Comparison of ENCODE assay signal across 18 cellular contexts in the genomic region with DNA sequence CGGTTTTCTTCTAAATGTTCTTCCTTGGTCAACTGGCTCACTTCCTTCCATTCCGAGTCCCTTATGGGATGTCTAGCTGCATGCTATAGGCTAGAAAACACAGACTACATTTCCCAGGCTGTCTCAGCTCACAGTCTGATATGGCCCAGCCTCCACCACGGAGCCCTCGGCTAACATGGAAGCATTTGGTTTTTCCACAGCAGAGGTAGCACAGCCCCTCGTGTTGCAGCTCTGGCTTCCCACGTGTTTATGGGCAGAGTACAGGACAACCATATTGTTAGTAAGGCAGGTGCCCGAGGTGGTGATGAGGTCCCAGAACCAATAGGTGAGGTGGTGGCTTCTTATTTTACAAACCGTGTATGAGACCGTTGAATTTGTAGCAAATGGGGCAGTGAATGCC. TPM values are rescaled to one million over a fixed set of nuclear protein-coding genes. Genes with fewer than 3 reads are reported as not detected.
A peak's percentile ranks its signal among the peaks of the same experiment; 100 is the strongest.
DNase-seq lines count a peak whose midpoint lies in the region; ATAC-seq and TF ChIP-seq lines count a peak whose summit lies in the region.
"Had no signal": no experiment of that assay in that cellular context is flagged by ENCODE, and none has a peak within 500 bp of the region (broad histone marks: within the 10 kb centered on the region; RNA-seq: fewer than 3 reads in every experiment).

No MANE protein-coding gene starts in this region.

- no peaks in the 10 kb centered on the region for H3K9me2 ChIP-seq in hepatocyte (replicated peaks; ENCODE audit: insufficient read depth)

- TF ChIP-seq CTCF in IMR-90 (conservative IDR thresholded peaks at IDR 0.05; ENCODE audit: low read depth, low read length) (no peak), esophagus muscularis mucosa (IDR thresholded peaks at IDR 0.05) (no peak), hepatocyte (IDR thresholded peaks at IDR 0.05; ENCODE audit: poor library complexity) (no peak)

- BruUV-seq in IMR-90 (replicated peaks; lab: Mats Ljungman, UMichigan) = no TSS peak

- H3K4me2 ChIP-seq in IMR-90 (ENCODE audit: low read depth, low read length) (no peak overlapping the region), hepatocyte (no peak overlapping the region), trophoblast cell (ENCODE audit: low read length) (no peak overlapping the region)
- H3K4me2 ChIP-seq: BLaER1, GM23338 had no signal

- H3K36me3 ChIP-seq in IMR-90 (ENCODE audit: control insufficient read depth, insufficient read depth, low read length) (no peaks in the 10 kb centered on the region), esophagus muscularis mucosa (peaks cover 0 to 5% (median 0%) of the 10 kb centered on the region in 4 donors), hepatocyte (replicated peaks; ENCODE audit: insufficient read depth, low read depth) (no peaks in the 10 kb centered on the region), trophoblast cell (ENCODE audit: control insufficient read depth in 1 of 2, insufficient read depth in 2 of 2, low read length in 2 of 2) (no peaks in the 10 kb centered on the region)
- H3K36me3 ChIP-seq: BLaER1 had no signal

- H2AFZ ChIP-seq in IMR-90 (replicated peaks; ENCODE audit: low read length, poor library complexity) (peak overlapping the region; percentile 14), hepatocyte (no peak overlapping the region), trophoblast cell (ENCODE audit: insufficient read depth, low read length, poor library complexity) (no peak overlapping the region)
- H2AFZ ChIP-seq: GM23338 had no signal

- H3K27me3 ChIP-seq in IMR-90 (ENCODE audit: control insufficient read depth, insufficient read depth, low read length) (no peaks in the 10 kb centered on the region; the same call in 1 of the 2 replicates), esophagus muscularis mucosa (no peaks in the 10 kb centered on the region), hepatocyte (no peaks in the 10 kb centered on the region), trophoblast cell (ENCODE audit: insufficient read depth, low read length) (no peaks in the 10 kb centered on the region)
- H3K27me3 ChIP-seq: BLaER1 had no signal

- no peaks in the 10 kb centered on the region for H3K27me3 Mint-ChIP-seq in activated CD8-positive, alpha-beta memory T cell treated with anti-CD3 and anti-CD28 coated beads, Interleukin-2, amount 10 ng/mL, durations not matched to agents 7 days and 5 days
- H3K27me3 Mint-ChIP-seq in T-helper 17 cell = peaks cover 7% of the 10 kb centered on the region
- H3K27me3 Mint-ChIP-seq: CD4-positive, alpha-beta memory T cell had no signal

- H2AK9ac ChIP-seq in IMR-90 (replicated peaks; ENCODE audit: low read depth, low read length, poor library complexity) = no peak overlapping the region

- H3K9me3 ChIP-seq in IMR-90 (ENCODE audit: control insufficient read depth, insufficient read depth, low read length) = no peaks in the 10 kb centered on the region
- H3K9me3 ChIP-seq in T-helper 17 cell (ENCODE audit: control insufficient read depth, low read length, poor library complexity, severe bottlenecking) = no peaks in the 10 kb centered on the region
- H3K9me3 ChIP-seq in esophagus muscularis mucosa = no peaks in the 10 kb centered on the region
- no peaks in the 10 kb centered on the region for H3K9me3 ChIP-seq in hepatocyte (ENCODE audit: low read depth)
- H3K9me3 ChIP-seq in trophoblast cell (ENCODE audit: insufficient read depth, low read depth, low read length) = peaks cover 2% of the 10 kb centered on the region
- H3K9me3 ChIP-seq: BLaER1 had no signal

- H3K36me3 Mint-ChIP-seq in activated CD8-positive, alpha-beta memory T cell treated with anti-CD3 and anti-CD28 coated beads, Interleukin-2, amount 10 ng/mL, durations not matched to agents 7 days and 5 days = no peaks in the 10 kb centered on the region
- no peaks in the 10 kb centered on the region for H3K36me3 Mint-ChIP-seq in T-helper 17 cell (ENCODE audit: low read depth)
- H3K36me3 Mint-ChIP-seq: CD14-positive monocyte; CD4-positive, alpha-beta memory T cell had no signal

- no peaks in the 10 kb centered on the region for H3K9me1 ChIP-seq in IMR-90 (ENCODE audit: insufficient read depth, low read length)

- H3K23ac ChIP-seq in IMR-90 (ENCODE audit: low read depth, low read length) = no peak overlapping the region
- no peak overlapping the region for H3K23ac ChIP-seq in trophoblast cell (ENCODE audit: low read length)

- no peak overlapping the region for H2BK12ac ChIP-seq in trophoblast cell (ENCODE audit: low read length)

- no peaks in the 10 kb centered on the region for H3K4me1 Mint-ChIP-seq in activated CD8-positive, alpha-beta memory T cell treated with anti-CD3 and anti-CD28 coated beads, Interleukin-2, amount 10 ng/mL, durations not matched to agents 7 days and 5 days
- peaks cover 3% of the 10 kb centered on the region for H3K4me1 Mint-ChIP-seq in T-helper 17 cell
- H3K4me1 Mint-ChIP-seq: CD4-positive, alpha-beta memory T cell; GM23338 had no signal

- ATAC-seq in activated CD8-positive, alpha-beta memory T cell treated with anti-CD3 and anti-CD28 coated beads, Interleukin-2, amount 10 ng/mL, durations not matched to agents 7 days and 5 days = no peak
- ATAC-seq in IMR-90 (ENCODE audit: low read depth) = no peak
- ATAC-seq in T-helper 17 cell = no peak
- ATAC-seq in HG03045 (IDR thresholded peaks at IDR 0.05; ENCODE audit: unreplicated experiment) = no peak
- ATAC-seq: GM23338, HepG2 had no signal

- H3K79me2 ChIP-seq in hepatocyte (no peaks in the 10 kb centered on the region), trophoblast cell (ENCODE audit: control insufficient read depth, insufficient read depth, low read length, poor library complexity) (no peaks in the 10 kb centered on the region)

- no peak for TF ChIP-seq EP300 in esophagus muscularis mucosa (IDR thresholded peaks at IDR 0.05)

- CTCF ChIA-PET in activated CD8-positive, alpha-beta memory T cell treated with anti-CD3 and anti-CD28 coated beads, Interleukin-2, amount 10 ng/mL, durations not matched to agents 7 days and 5 days (lab: Charles Lee) = interaction anchor here (1.7 kb wide), 1 partner anchor 13 kb away, joined by 5 read pairs; no protein-coding TSS in a partner anchor
- CTCF ChIA-PET in IMR-90 (lab: Yijun Ruan, JAX) = interaction anchor here (0.6 to 1.2 kb wide), 2 partner anchors 41 to 1080 kb away, joined by 3 to 5 read pairs; no protein-coding TSS in a partner anchor

- POLR2A ChIA-PET in IMR-90 (lab: Charles Lee; ENCODE audit: unreplicated experiment) = no interaction called here

- H3K4me1 ChIP-seq in IMR-90 (ENCODE audit: control insufficient read depth, insufficient read depth, low read length) = no peaks in the 10 kb centered on the region
- no peaks in the 10 kb centered on the region for H3K4me1 ChIP-seq in esophagus muscularis mucosa
- no peaks in the 10 kb centered on the region for H3K4me1 ChIP-seq in hepatocyte (ENCODE audit: insufficient read depth)
- peaks cover 0 to 5% of the 10 kb centered on the region in 2 experiments for H3K4me1 ChIP-seq in trophoblast cell (ENCODE audit: control insufficient read depth in 1 of 2, insufficient read depth in 2 of 2, low read length in 2 of 2)
- H3K4me1 ChIP-seq: BLaER1 had no signal

- H2AK5ac ChIP-seq in IMR-90 (ENCODE audit: low read depth, low read length) (no peak overlapping the region), trophoblast cell (ENCODE audit: low read length) (no peak overlapping the region)

- H2BK120ac ChIP-seq in IMR-90 (ENCODE audit: low read depth, low read length) (no peak overlapping the region), trophoblast cell (ENCODE audit: insufficient read depth, low read length, poor library complexity) (no peak overlapping the region)

- H3K4me3 ChIP-seq in IMR-90 (ENCODE audit: insufficient read depth, low read depth, low read length) (no peak overlapping the region), esophagus muscularis mucosa (no peak overlapping the region), hepatocyte (no peak overlapping the region), trophoblast cell (ENCODE audit: low read depth, low read length) (no peak overlapping the region)
- H3K4me3 ChIP-seq: BLaER1, GM23338 had no signal

- no peak overlapping the region for H4K12ac ChIP-seq in trophoblast cell (ENCODE audit: low read depth, low read length)

- H2BK5ac ChIP-seq in IMR-90 (ENCODE audit: low read depth, low read length, poor library complexity, severe bottlenecking) = no peak overlapping the region
- H2BK5ac ChIP-seq in trophoblast cell (ENCODE audit: low read depth, low read length, poor library complexity) = no peak overlapping the region

- H4K91ac ChIP-seq in IMR-90 (ENCODE audit: insufficient read depth, low read depth, low read length) = no peak overlapping the region
- no peak overlapping the region for H4K91ac ChIP-seq in trophoblast cell (ENCODE audit: low read depth, low read length)

- DNase-seq in activated CD8-positive, alpha-beta memory T cell treated with anti-CD3 and anti-CD28 coated beads, Interleukin-2, amount 10 ng/mL, durations not matched to agents 7 days and 5 days = peak; percentile 35
- no peak for DNase-seq in activated CD8-positive, alpha-beta memory T cell treated with anti-CD3 and anti-CD28 coated beads, Interleukin-2, amount 50 U/mL, for 48 hours
- DNase-seq in IMR-90 (no peak), T-helper 17 cell (no peak), esophagus muscularis mucosa (ENCODE audit: extremely low spot score) (peak; percentile 77), hepatocyte (ENCODE audit: low spot score) (no peak), trophoblast cell (no peak)
- DNase-seq: 8988T; CD4-positive, alpha-beta memory T cell; DMS153; DMS79; GDM1; HCEC 1CT had no signal

- H3K4me3 Mint-ChIP-seq in activated CD8-positive, alpha-beta memory T cell treated with anti-CD3 and anti-CD28 coated beads, Interleukin-2, amount 10 ng/mL, durations not matched to agents 7 days and 5 days = no peak overlapping the region
- peak overlapping the region; percentile 49 for H3K4me3 Mint-ChIP-seq in T-helper 17 cell
- H3K4me3 Mint-ChIP-seq: CD14-positive monocyte; CD4-positive, alpha-beta memory T cell; GM23338 had no signal

- H3K9ac ChIP-seq in IMR-90 (ENCODE audit: low read depth, low read length) = no peak overlapping the region
- H3K9ac ChIP-seq in trophoblast cell (ENCODE audit: low read length) = no peak overlapping the region
- H3K9ac ChIP-seq: BLaER1 had no signal

- TF ChIP-seq POLR2A in IMR-90 (IDR thresholded peaks at IDR 0.05; ENCODE audit: low read depth, low read length) (no peak), esophagus muscularis mucosa (IDR thresholded peaks at IDR 0.05; ENCODE audit: low read depth) (no peak)

- H4K5ac ChIP-seq in IMR-90 (ENCODE audit: low read depth, low read length) = no peak overlapping the region

- dilution Hi-C loops in IMR-90 (cut with HindIII; ENCODE audit: low sequenced_read_pairs, unreplicated experiment) = no loop called here

- H3K56ac ChIP-seq in IMR-90 (ENCODE audit: extremely low read depth, insufficient read depth, low read length) = no peak overlapping the region

- TF ChIP-seq RAD21 in IMR-90 (IDR thresholded peaks at IDR 0.05; ENCODE audit: low read length) = no peak

- intact Hi-C loops in IMR-90 (cut with micrococcal nuclease) (no loop called here), esophagus muscularis mucosa (cut with DNase I) (no loop called here)

- H3K79me1 ChIP-seq in IMR-90 (ENCODE audit: low read depth in 1 of 2, low read length in 2 of 2) (no peaks in the 10 kb centered on the region), trophoblast cell (ENCODE audit: low read length) (no peaks in the 10 kb centered on the region)

- 50% methylated on average over 2 of the region's 9 CpGs; no CpG with 5 or more reads in 1 of the 2 experiments for WGBS in IMR-90 (ENCODE audit: extremely low coverage in 2 of 2, insufficient read length in 1 of 2), 2 experiments
- 94% methylated on average over 9 of the region's 9 CpGs for WGBS in esophagus muscularis mucosa
- 93% methylated on average over 9 of the region's 9 CpGs for WGBS in hepatocyte (ENCODE audit: low lambda C conversion rate, missing lambda C conversion rate)
- whole genome bisulfite sequencing in trophoblast cell (ENCODE audit: extremely low coverage, insufficient coverage, insufficient read length) = no CpG with 5 or more reads among the region's 9 CpGs

- H2BK20ac ChIP-seq in IMR-90 (ENCODE audit: low read depth, low read length) = no peak overlapping the region

- H3K27ac ChIP-seq in IMR-90 (ENCODE audit: insufficient read depth, low read length) (no peak overlapping the region), esophagus muscularis mucosa (replicated peaks in 1 of 4) (no peak overlapping the region), hepatocyte (no peak overlapping the region), trophoblast cell (ENCODE audit: low read depth, low read length) (no peak overlapping the region)
- H3K27ac ChIP-seq: BLaER1 had no signal

- H3K14ac ChIP-seq in IMR-90 (replicated peaks; ENCODE audit: low read depth, low read length) = no peak overlapping the region
- no peak overlapping the region for H3K14ac ChIP-seq in trophoblast cell (ENCODE audit: low read length)

- H4K20me1 ChIP-seq in IMR-90 (ENCODE audit: insufficient read depth, low read length) (no peaks in the 10 kb centered on the region), hepatocyte (ENCODE audit: insufficient read depth, poor library complexity, severe bottlenecking) (no peaks in the 10 kb centered on the region)
- H4K20me1 ChIP-seq: BLaER1 had no signal

- no peaks in the 10 kb centered on the region for H3K9me3 Mint-ChIP-seq in activated CD8-positive, alpha-beta memory T cell treated with anti-CD3 and anti-CD28 coated beads, Interleukin-2, amount 10 ng/mL, durations not matched to agents 7 days and 5 days (ENCODE audit: low read depth)
- H3K9me3 Mint-ChIP-seq: CD14-positive monocyte; CD4-positive, alpha-beta memory T cell had no signal

- H3K18ac ChIP-seq in IMR-90 (ENCODE audit: low read depth, low read length) = no peak overlapping the region
- H3K18ac ChIP-seq in trophoblast cell (ENCODE audit: low read length) = no peak overlapping the region

- no peak overlapping the region for H2BK15ac ChIP-seq in IMR-90 (ENCODE audit: low read depth, low read length)

- H3K4ac ChIP-seq in IMR-90 (ENCODE audit: low read depth, low read length) (no peak overlapping the region), trophoblast cell (ENCODE audit: low read depth, low read length) (no peak overlapping the region)

- no peak overlapping the region for H3K27ac Mint-ChIP-seq in activated CD8-positive, alpha-beta memory T cell treated with anti-CD3 and anti-CD28 coated beads, Interleukin-2, amount 10 ng/mL, durations not matched to agents 7 days and 5 days
- no peak overlapping the region for H3K27ac Mint-ChIP-seq in T-helper 17 cell
- H3K27ac Mint-ChIP-seq: CD14-positive monocyte; CD4-positive, alpha-beta memory T cell; GM23338 had no signal

- H4K8ac ChIP-seq in IMR-90 (ENCODE audit: low read depth in 2 of 2, low read length in 2 of 2) (no peak overlapping the region), trophoblast cell (ENCODE audit: low read depth, low read length) (no peak overlapping the region)

- in situ Hi-C loops in IMR-90 (cut with MboI; ENCODE audit: low sequenced_read_pairs) = no loop called here

RNA-seq across cellular contexts. Expression of a gene that starts 8.7 kb away (rescaled TPM):
- under 1 TPM; 0.42 to 0.58 TPM for total RNA-seq in activated CD8-positive, alpha-beta memory T cell treated with anti-CD3 and anti-CD28 coated beads, Interleukin-2, amount 10 ng/mL, durations not matched to agents 7 days and 5 days
- total RNA-seq in IMR-90 (2012; rRNA removed) (0.18 and 0.28 TPM in 2 replicates), T-helper 17 cell (under 1 TPM; 0.21 to 0.40 TPM), esophagus muscularis mucosa (1 to 10 TPM; 3.8 to 5.3 (median 4.1) TPM), hepatocyte (5.0 and 5.8 TPM in 2 replicates)
- polyA plus RNA-seq in IMR-90 (2012; rRNA removed) (0.05 and 0.11 TPM in 2 replicates), hepatocyte (2.8 TPM in 2 replicates)
- 0.05 and 0.21 TPM in 2 replicates for polyA plus RNA-seq in IMR-90 (2012; cell fraction: cytosol; rRNA removed)
- polyA plus RNA-seq in IMR-90 (2012; cell fraction: nucleus; rRNA removed; ENCODE audit: low replicate concordance) = 0.11 and 0.12 TPM in 2 replicates
- polyA plus RNA-seq in trophoblast cell (2013) = 0.61 and 0.68 TPM in 2 replicates
- polyA plus RNA-seq: CD14-positive monocyte had no signal

RNA-seq across cellular contexts. Expression of a gene that starts 14.1 kb away (rescaled TPM):
- 1 to 10 TPM; 3.7 to 6.5 TPM for total RNA-seq in activated CD8-positive, alpha-beta memory T cell treated with anti-CD3 and anti-CD28 coated beads, Interleukin-2, amount 10 ng/mL, durations not matched to agents 7 days and 5 days
- total RNA-seq in IMR-90 (2012; rRNA removed) (0.28 and 0.36 TPM in 2 replicates), T-helper 17 cell (1 to 10 TPM; 4.7 TPM), esophagus muscularis mucosa (1 to 10 TPM; 2.5 to 3.5 (median 3.3) TPM), hepatocyte (15.3 and 16.8 TPM in 2 replicates)
- polyA plus RNA-seq in IMR-90 (2012; rRNA removed) (0.46 and 0.48 TPM in 2 replicates), hepatocyte (10.7 and 12.3 TPM in 2 replicates)
- 0.13 and 0.26 TPM in 2 replicates for polyA plus RNA-seq in IMR-90 (2012; cell fraction: cytosol; rRNA removed)
- 0.25 and 0.45 TPM in 2 replicates for polyA plus RNA-seq in IMR-90 (2012; cell fraction: nucleus; rRNA removed; ENCODE audit: low replicate concordance)
- polyA plus RNA-seq in trophoblast cell (2013) = 3.1 and 3.3 TPM in 2 replicates

Comparison
In these comparisons a context has a peak if more than half of its experiments do, and no peak if none do; other contexts are left out.
1. DNase-seq: peak in activated CD8-positive, alpha-beta memory T cell treated with anti-CD3 and anti-CD28 coated beads, Interleukin-2, amount 10 ng/mL, durations not matched to agents 7 days and 5 days (single experiment) and esophagus muscularis mucosa (single experiment); none in activated CD8-positive, alpha-beta memory T cell treated with anti-CD3 and anti-CD28 coated beads, Interleukin-2, amount 50 U/mL, for 48 hours (single experiment), IMR-90 (single experiment), T-helper 17 cell (0 of 3), hepatocyte (single experiment) and trophoblast cell (0 of 2).